ENCODE assay signal across 8 cellular contexts in genomic region chr5:33756481-33756880, GRCh38.
"Had no signal": no experiment of that assay in that cellular context is flagged by ENCODE, and none has a peak within 500 bp of the region (broad histone marks: within the 10 kb centered on the region; RNA-seq: fewer than 3 reads in every experiment).

No MANE protein-coding gene starts in this region.

- H3K36me3 ChIP-seq: HAP-1 had no signal

- H3K9me3 Mint-ChIP-seq: GM23338, HFFc6, IgD-negative memory B cell had no signal

- DNase-seq: H7, HFFc6 had no signal

- H3K4me3 Mint-ChIP-seq: GM23338, HFFc6, IgD-negative memory B cell had no signal

- ATAC-seq: GM23338, HCT116 had no signal

- H3K9me3 ChIP-seq: HAP-1 had no signal

- H3K36me3 Mint-ChIP-seq: IgD-negative memory B cell had no signal

- H3K27me3 Mint-ChIP-seq: IgD-negative memory B cell had no signal

- FAIRE-seq: H1 had no signal

- H3K4me1 Mint-ChIP-seq: IgD-negative memory B cell had no signal

- H3K4me1 ChIP-seq: HAP-1 had no signal

- H3K27ac Mint-ChIP-seq: GM23338, HFFc6, IgD-negative memory B cell had no signal

- H3K27ac ChIP-seq: HL-60 had no signal

- H3K4me3 ChIP-seq: GM23338, HAP-1 had no signal

- H3K4me2 ChIP-seq: GM23338 had no signal

- H2AFZ ChIP-seq: GM23338 had no signal
